11 cellular contexts compared by ENCODE assay signal in genomic region chr3:1380926-1381646, GRCh38.
A peak's percentile ranks its signal among the peaks of the same experiment; 100 is the strongest.
DNase-seq lines count a peak whose midpoint lies in the region; ATAC-seq and FAIRE-seq lines count a peak whose summit lies in the region.
"Had no signal": no experiment of that assay in that cellular context is flagged by ENCODE, and none has a peak within 500 bp of the region (broad histone marks: within the 10 kb centered on the region; RNA-seq: fewer than 3 reads in every experiment).

No MANE protein-coding gene starts in this region.

- peak; percentile 30 to 44 for ATAC-seq in activated CD4-positive, CD25-positive, alpha-beta regulatory T cell treated with anti-CD3 and anti-CD28 coated beads, Interleukin-2, amount 50 U/mL, for 24 hours
- peak; percentile 61 for ATAC-seq in HG02798 (IDR thresholded peaks at IDR 0.05; ENCODE audit: poor library complexity, unreplicated experiment)
- peak; percentile 61 for ATAC-seq in sciatic nerve

- no peaks in the 10 kb centered on the region for H3K36me3 ChIP-seq in small intestine (ENCODE audit: control insufficient read depth in 2 of 2, insufficient read depth in 2 of 2, low read length in 2 of 2)
- H3K36me3 ChIP-seq: SJSA1 had no signal

- no peak for DNase-seq in activated CD4-positive, CD25-positive, alpha-beta regulatory T cell (lab: John Stamatoyannopoulos, UW)
- DNase-seq in Kasumi-1 (lab: John Stamatoyannopoulos, UW): peak; percentile 71 to 75
- DNase-seq in sciatic nerve (ENCODE audit: low spot score): no peak
- DNase-seq in small intestine: no peak
- DNase-seq in stimulated activated naive CD4-positive, alpha-beta T cell treated with Interleukin-2 at 50 U/mL for 16 hours (lab: John Stamatoyannopoulos, UW): no peak
- no peak for DNase-seq in NCI-H345 treated with DMSO at 0.1 percent for 48 hours (lab: John Stamatoyannopoulos, UW; ENCODE audit: unreplicated experiment)
- DNase-seq: cerebellar nuclear complex had no signal

- intact Hi-C loops in sciatic nerve (cut with DNase I): no loop called here

- no peak overlapping the region for H3K4me3 ChIP-seq in small intestine (ENCODE audit: low read depth in 1 of 2, low read length in 2 of 2)
- H3K4me3 ChIP-seq: SJSA1 had no signal

- H3K27me3 ChIP-seq in small intestine (ENCODE audit: control insufficient read depth in 2 of 2, insufficient read depth in 2 of 2, low read length in 2 of 2): no peaks in the 10 kb centered on the region
- H3K27me3 ChIP-seq: SJSA1 had no signal

- H3K4me1 ChIP-seq in small intestine (ENCODE audit: control insufficient read depth in 2 of 2, insufficient read depth in 1 of 2, low read depth in 1 of 2, low read length in 1 of 2): no peaks in the 10 kb centered on the region
- H3K4me1 ChIP-seq: SJSA1 had no signal

- no peak for FAIRE-seq in small intestine (lab: Jason Lieb, UNC)

- WGBS in small intestine, 3 donors: 62 to 79% (median 65%) methylated on average over 8 of the region's 8 CpGs

- no peaks in the 10 kb centered on the region for H3K9me3 ChIP-seq in small intestine (ENCODE audit: control insufficient read depth, low read depth)

- H3K27ac ChIP-seq in small intestine (ENCODE audit: low read depth in 1 of 2, low read length in 1 of 2): no peak overlapping the region
- H3K27ac ChIP-seq: 22Rv1, SJSA1 had no signal

Comparison
In these comparisons a context has a peak if more than half of its experiments do, and no peak if none do; other contexts are left out.
1. DNase-seq: peak in Kasumi-1 (2 of 2); none in activated CD4-positive, CD25-positive, alpha-beta regulatory T cell (0 of 4), sciatic nerve (single experiment), small intestine (single experiment), stimulated activated naive CD4-positive, alpha-beta T cell treated with Interleukin-2 at 50 U/mL for 16 hours (single experiment) and NCI-H345 treated with DMSO at 0.1 percent for 48 hours (single experiment).
2. Peak in every context shown above with its lines, with median percentiles within 50 percentile points of each other: ATAC-seq.